Comparison of ENCODE assay signal across 22 cellular contexts in the genomic region with DNA sequence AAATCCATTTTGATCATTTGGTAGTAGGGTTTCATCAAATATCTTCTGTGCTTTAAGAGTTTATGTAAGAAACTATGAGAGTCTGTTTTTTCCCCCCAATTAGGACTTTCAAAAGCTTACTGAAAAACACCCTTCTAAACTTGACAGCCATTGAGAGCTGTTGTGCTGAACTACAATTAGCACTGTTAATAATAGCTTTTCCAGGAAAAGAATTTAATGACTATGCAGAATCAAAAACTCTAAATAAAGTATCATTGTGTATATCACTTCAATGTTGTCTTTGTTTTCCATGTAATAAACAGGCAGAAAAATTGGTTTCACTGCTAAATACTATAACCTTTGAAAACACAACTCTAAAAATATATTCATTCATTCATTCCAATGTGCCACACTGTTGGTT.
"Had no signal": no experiment of that assay in that cellular context is flagged by ENCODE, and none has a peak within 500 bp of the region (broad histone marks: within the 10 kb centered on the region; RNA-seq: fewer than 3 reads in every experiment).

No MANE protein-coding gene starts in this region.

- H3K27ac ChIP-seq: brain microvascular endothelial cell, foreskin keratinocyte, hepatocyte, parathyroid adenoma, spleen, uterus had no signal

- H3K9me3 ChIP-seq: spleen, uterus had no signal

- DNase-seq: activated B cell treated with CpG ODN at 0.5 μM for 24 hours; activated CD4-positive, alpha-beta T cell treated with anti-CD3 and anti-CD28 coated beads, Interleukin-2, amount 50 U/mL, for 1 hour; activated CD8-positive, alpha-beta memory T cell treated with anti-CD3 and anti-CD28 coated beads, Interleukin-2, amount 10 ng/mL, durations not matched to agents 7 days and 5 days; activated CD8-positive, alpha-beta T cell treated with anti-CD3 and anti-CD28 coated beads, Interleukin-2, amount 10 ng/mL, durations not matched to agents 7 days and 5 days; activated naive CD4-positive, alpha-beta T cell treated with Interleukin-2 at 50 U/mL for 16 hours; activated T-cell treated with anti-CD3 and anti-CD28 coated beads, Interleukin-2, amount 50 U/mL, for 48 hours; brain microvascular endothelial cell; caudate nucleus; cortex of kidney; glutamatergic neuron; islet precursor cell; naive thymus-derived CD4-positive, alpha-beta T cell; nucleus accumbens; right cardiac atrium; spleen; stimulated activated naive CD4-positive, alpha-beta T cell treated with Interleukin-2 at 50 U/mL for 16 hours; T-cell; uterus had no signal

- H3K4me3 ChIP-seq: hepatocyte, spleen, uterus had no signal

- H3K27me3 ChIP-seq: brain microvascular endothelial cell, foreskin keratinocyte, hepatocyte, spleen, uterus had no signal

- H3K36me3 ChIP-seq: brain microvascular endothelial cell, spleen, uterus had no signal

- H3K9ac ChIP-seq: parathyroid adenoma had no signal

- H3K4me1 ChIP-seq: foreskin keratinocyte, parathyroid adenoma, spleen, uterus had no signal

- ATAC-seq: activated CD8-positive, alpha-beta memory T cell treated with anti-CD3 and anti-CD28 coated beads, Interleukin-2, amount 10 ng/mL, durations not matched to agents 7 days and 5 days; activated CD8-positive, alpha-beta T cell treated with anti-CD3 and anti-CD28 coated beads, Interleukin-2, amount 10 ng/mL, durations not matched to agents 7 days and 5 days; esophagus mucosa; foreskin keratinocyte; naive thymus-derived CD4-positive, alpha-beta T cell; T-cell had no signal
